ENCODE assay signal across 11 cellular contexts in the genomic region with DNA sequence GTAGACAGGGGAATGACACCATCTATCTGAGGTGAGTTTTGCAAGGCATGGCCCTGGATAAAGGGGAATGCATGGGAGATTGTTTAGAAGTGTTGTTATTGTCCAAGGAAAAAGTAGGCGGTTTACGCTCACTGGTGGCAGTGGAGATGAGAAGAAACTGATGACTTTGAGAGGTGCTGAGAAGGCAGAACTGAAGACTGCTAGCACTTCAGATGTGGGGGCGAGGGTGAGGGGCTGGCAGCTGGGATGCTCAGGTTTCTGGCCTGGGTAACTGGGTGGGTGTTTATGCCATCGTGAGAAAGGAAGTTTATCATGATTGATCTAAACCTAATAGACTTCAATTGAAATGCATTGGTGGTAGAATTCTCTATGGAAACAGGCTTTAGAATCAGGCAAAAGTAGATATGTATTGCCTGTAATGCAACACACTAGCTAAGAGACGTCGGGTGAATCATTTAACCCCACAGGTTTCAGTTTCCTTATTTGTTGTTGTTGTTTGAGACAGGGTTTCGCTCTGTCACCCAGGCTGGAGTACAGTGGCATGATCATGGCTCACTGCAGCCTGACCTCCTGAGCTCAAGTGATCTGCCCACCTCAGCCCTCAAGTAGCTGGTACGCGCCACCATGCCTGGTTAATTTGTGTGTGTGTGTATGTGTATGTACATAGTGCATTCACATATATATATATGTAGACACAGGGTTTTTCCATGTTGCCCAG.
DNase-seq lines count a peak whose midpoint lies in the region; ATAC-seq and TF ChIP-seq lines count a peak whose summit lies in the region.
"Had no signal": no experiment of that assay in that cellular context is flagged by ENCODE, and none has a peak within 500 bp of the region (broad histone marks: within the 10 kb centered on the region; RNA-seq: fewer than 3 reads in every experiment).

No MANE protein-coding gene starts in this region.

- TF ChIP-seq CTCF in GM20000 (IDR thresholded peaks at IDR 0.05; ENCODE audit: extremely low read depth, missing control alignments): no peak
- TF ChIP-seq CTCF in endodermal cell (conservative IDR thresholded peaks at IDR 0.05): no peak

- WGBS in endodermal cell (ENCODE audit: insufficient coverage in 1 of 2, insufficient read length in 1 of 2), 2 experiments: 96 to 100% methylated on average over 2 to 7 of the region's 9 CpGs

- no peak overlapping the region for H3K4me3 ChIP-seq in endodermal cell (ENCODE audit: low read length)

- H3K36me3 Mint-ChIP-seq in activated T-cell treated with anti-CD3 and anti-CD28 coated beads, Interleukin-2, amount 50 U/mL, for 72 hours (ENCODE audit: insufficient read depth in 2 of 2): no peaks in the 10 kb centered on the region
- no peaks in the 10 kb centered on the region for H3K36me3 Mint-ChIP-seq in endodermal cell (ENCODE audit: low read depth)
- H3K36me3 Mint-ChIP-seq: activated naive CD4-positive, alpha-beta T cell treated with anti-CD3 and anti-CD28 coated beads, Interleukin-2, amount 50 U/mL, for 24 hours had no signal

- peaks cover 37% of the 10 kb centered on the region for H3K27me3 ChIP-seq in endodermal cell (ENCODE audit: control insufficient read depth, insufficient read depth, low read length, poor library complexity, severe bottlenecking)

- no peaks in the 10 kb centered on the region for H3K9me3 ChIP-seq in endodermal cell (ENCODE audit: control insufficient read depth, low read length)

- no peak overlapping the region for H3K4me3 Mint-ChIP-seq in activated T-cell treated with anti-CD3 and anti-CD28 coated beads, Interleukin-2, amount 50 U/mL, for 72 hours
- no peak overlapping the region for H3K4me3 Mint-ChIP-seq in endodermal cell
- H3K4me3 Mint-ChIP-seq: activated naive CD4-positive, alpha-beta T cell treated with anti-CD3 and anti-CD28 coated beads, Interleukin-2, amount 50 U/mL, for 24 hours; effector memory CD8-positive, alpha-beta T cell had no signal

- no peaks in the 10 kb centered on the region for H3K9me3 Mint-ChIP-seq in activated T-cell treated with anti-CD3 and anti-CD28 coated beads, Interleukin-2, amount 50 U/mL, for 72 hours
- H3K9me3 Mint-ChIP-seq in endodermal cell: no peaks in the 10 kb centered on the region
- H3K9me3 Mint-ChIP-seq: activated naive CD4-positive, alpha-beta T cell treated with anti-CD3 and anti-CD28 coated beads, Interleukin-2, amount 50 U/mL, for 24 hours; effector memory CD8-positive, alpha-beta T cell had no signal

- no peak overlapping the region for H3K9ac ChIP-seq in endodermal cell (ENCODE audit: extremely low read depth, low read length, poor library complexity, severe bottlenecking)

- DNase-seq in GM20000 (ENCODE audit: low spot score) (peak; percentile 13), endodermal cell (no peak), inferior parietal cortex (ENCODE audit: extremely low spot score) (no peak), NCI-H345 treated with DMSO at 0.1 percent for 48 hours (lab: John Stamatoyannopoulos, UW; ENCODE audit: unreplicated experiment) (no peak), AG08395 (ENCODE audit: low spot score) (no peak)
- DNase-seq in activated T-cell treated with anti-CD3 and anti-CD28 coated beads, Interleukin-2, amount 50 U/mL, for 72 hours: peak; percentile 31 to 50
- DNase-seq: effector memory CD8-positive, alpha-beta T cell; NCI-H2227 treated with DMSO at 0.1 percent for 48 hours had no signal

- no peaks in the 10 kb centered on the region for H3K4me1 ChIP-seq in endodermal cell (ENCODE audit: control insufficient read depth, insufficient read depth, low read length)

- H3K36me3 ChIP-seq in endodermal cell (ENCODE audit: control insufficient read depth, insufficient read depth, low read length): no peaks in the 10 kb centered on the region

- no peak overlapping the region for H3K27ac ChIP-seq in endodermal cell (ENCODE audit: low read depth, low read length)

- peak; percentile 100 for ATAC-seq in GM18861 (IDR thresholded peaks at IDR 0.05; ENCODE audit: unreplicated experiment)
- ATAC-seq in HG03045 (IDR thresholded peaks at IDR 0.05; ENCODE audit: unreplicated experiment): peak; percentile 99
- peak; percentile 98 to 99 for ATAC-seq in activated T-cell treated with anti-CD3 and anti-CD28 coated beads, Interleukin-2, amount 50 U/mL, for 72 hours (replicated peaks in 1 of 2)
- ATAC-seq: effector memory CD8-positive, alpha-beta T cell had no signal

- no peak overlapping the region for H3K27ac Mint-ChIP-seq in activated T-cell treated with anti-CD3 and anti-CD28 coated beads, Interleukin-2, amount 50 U/mL, for 72 hours
- H3K27ac Mint-ChIP-seq in endodermal cell: no peak overlapping the region
- H3K27ac Mint-ChIP-seq: activated naive CD4-positive, alpha-beta T cell treated with anti-CD3 and anti-CD28 coated beads, Interleukin-2, amount 50 U/mL, for 24 hours; effector memory CD8-positive, alpha-beta T cell had no signal

- peaks cover 32% of the 10 kb centered on the region for H3K27me3 Mint-ChIP-seq in activated T-cell treated with anti-CD3 and anti-CD28 coated beads, Interleukin-2, amount 50 U/mL, for 72 hours (ENCODE audit: low read depth)
- peaks cover 10% of the 10 kb centered on the region for H3K27me3 Mint-ChIP-seq in endodermal cell (ENCODE audit: insufficient read depth)

- H3K4me1 Mint-ChIP-seq in activated T-cell treated with anti-CD3 and anti-CD28 coated beads, Interleukin-2, amount 50 U/mL, for 72 hours (ENCODE audit: low read depth): peaks cover 16% of the 10 kb centered on the region
- peaks cover 3% of the 10 kb centered on the region for H3K4me1 Mint-ChIP-seq in endodermal cell
- H3K4me1 Mint-ChIP-seq: activated naive CD4-positive, alpha-beta T cell treated with anti-CD3 and anti-CD28 coated beads, Interleukin-2, amount 50 U/mL, for 24 hours had no signal

Comparison
In these comparisons a context has a peak if more than half of its experiments do, and no peak if none do; other contexts are left out.
1. DNase-seq: peak in GM20000 (single experiment) and activated T-cell treated with anti-CD3 and anti-CD28 coated beads, Interleukin-2, amount 50 U/mL, for 72 hours (2 of 2); none in endodermal cell (single experiment), inferior parietal cortex (single experiment), NCI-H345 treated with DMSO at 0.1 percent for 48 hours (single experiment) and AG08395 (single experiment).
2. Peak in every context shown above with its lines, with median percentiles within 50 percentile points of each other: ATAC-seq.